In genomic region chr5:59197911-59198310, GRCh38 we compare ENCODE assay signal across 15 cellular contexts.
DNase-seq lines count a peak whose midpoint lies in the region; ATAC-seq and TF ChIP-seq lines count a peak whose summit lies in the region.
"Had no signal": no experiment of that assay in that cellular context is flagged by ENCODE, and none has a peak within 500 bp of the region (broad histone marks: within the 10 kb centered on the region; RNA-seq: fewer than 3 reads in every experiment).

No MANE protein-coding gene starts in this region.

- H3K4me3 ChIP-seq in esophagus muscularis mucosa (no peak overlapping the region), psoas muscle (no peak overlapping the region), suprapubic skin (no peak overlapping the region)

- H3K27me3 Mint-ChIP-seq in stimulated activated naive CD8-positive, alpha-beta T cell treated with anti-CD3 and anti-CD28 coated beads, Interleukin-15, Interleukin-2, amounts not matched to agents 100 ng/mL and 50 ng/mL, for 24 hours = peaks cover 6% of the 10 kb centered on the region

- H3K27ac ChIP-seq in esophagus muscularis mucosa (replicated peaks in 1 of 4) = peak overlapping the region in 3 of 4 donors; percentile 16 to 42 (median 18)
- H3K27ac ChIP-seq in psoas muscle = peak overlapping the region; percentile 76
- no peak overlapping the region for H3K27ac ChIP-seq in suprapubic skin
- H3K27ac ChIP-seq: C4-2B had no signal

- no peak overlapping the region for H3K4me3 Mint-ChIP-seq in stimulated activated naive CD8-positive, alpha-beta T cell treated with anti-CD3 and anti-CD28 coated beads, Interleukin-15, Interleukin-2, amounts not matched to agents 100 ng/mL and 50 ng/mL, for 24 hours
- H3K4me3 Mint-ChIP-seq: CD4-positive, alpha-beta memory T cell; H9 had no signal

- H3K36me3 Mint-ChIP-seq in stimulated activated naive CD8-positive, alpha-beta T cell treated with anti-CD3 and anti-CD28 coated beads, Interleukin-15, Interleukin-2, amounts not matched to agents 100 ng/mL and 50 ng/mL, for 24 hours (ENCODE audit: low read depth) = no peaks in the 10 kb centered on the region
- H3K36me3 Mint-ChIP-seq: CD4-positive, alpha-beta memory T cell had no signal

- no peak for ATAC-seq in stimulated activated naive CD8-positive, alpha-beta T cell treated with anti-CD3 and anti-CD28 coated beads, Interleukin-15, Interleukin-2, amounts not matched to agents 100 U/mL and 50 U/mL, for 24 hours
- ATAC-seq in psoas muscle (no peak), GM21786 (IDR thresholded peaks at IDR 0.05; ENCODE audit: unreplicated experiment) (no peak)

- DNase-seq in stimulated activated naive CD8-positive, alpha-beta T cell treated with anti-CD3 and anti-CD28 coated beads, Interleukin-15, Interleukin-2, amounts not matched to agents 100 U/mL and 50 U/mL, for 24 hours = no peak
- DNase-seq in esophagus muscularis mucosa (ENCODE audit: extremely low spot score) (no peak), psoas muscle (no peak), suprapubic skin (ENCODE audit: low spot score in 2 of 2) (no peak), HuH-7.5 (ENCODE audit: low spot score) (no peak), NCI-H2171 (lab: John Stamatoyannopoulos, UW) (no peak)
- DNase-seq: BE2C; CD4-positive, alpha-beta memory T cell; DMS79; EL; GOT3; H9 had no signal

- H3K27ac Mint-ChIP-seq in stimulated activated naive CD8-positive, alpha-beta T cell treated with anti-CD3 and anti-CD28 coated beads, Interleukin-15, Interleukin-2, amounts not matched to agents 100 ng/mL and 50 ng/mL, for 24 hours = peak overlapping the region; percentile 29

- H3K27me3 ChIP-seq in esophagus muscularis mucosa (no peaks in the 10 kb centered on the region), psoas muscle (ENCODE audit: insufficient read depth in 3 of 3, low read length in 2 of 3) (no peaks in the 10 kb centered on the region), suprapubic skin (no peaks in the 10 kb centered on the region)
- H3K27me3 ChIP-seq: BE2C had no signal

- H3K9me3 ChIP-seq in esophagus muscularis mucosa = no peaks in the 10 kb centered on the region
- peaks cover 6% of the 10 kb centered on the region for H3K9me3 ChIP-seq in psoas muscle
- no peaks in the 10 kb centered on the region for H3K9me3 ChIP-seq in suprapubic skin
- H3K9me3 ChIP-seq: BE2C had no signal

- TF ChIP-seq EP300 in esophagus muscularis mucosa (IDR thresholded peaks at IDR 0.05) = no peak
- TF ChIP-seq EP300 in suprapubic skin (IDR thresholded peaks at IDR 0.05) = no peak

- no peaks in the 10 kb centered on the region for H3K9me3 Mint-ChIP-seq in stimulated activated naive CD8-positive, alpha-beta T cell treated with anti-CD3 and anti-CD28 coated beads, Interleukin-15, Interleukin-2, amounts not matched to agents 100 ng/mL and 50 ng/mL, for 24 hours
- H3K9me3 Mint-ChIP-seq: H9 had no signal

- no peaks in the 10 kb centered on the region for H3K4me1 Mint-ChIP-seq in stimulated activated naive CD8-positive, alpha-beta T cell treated with anti-CD3 and anti-CD28 coated beads, Interleukin-15, Interleukin-2, amounts not matched to agents 100 ng/mL and 50 ng/mL, for 24 hours (ENCODE audit: low read depth)
- H3K4me1 Mint-ChIP-seq: CD4-positive, alpha-beta memory T cell; H9 had no signal

- H3K36me3 ChIP-seq in esophagus muscularis mucosa (no peaks in the 10 kb centered on the region), psoas muscle (ENCODE audit: insufficient read depth in 1 of 2, low read depth in 1 of 2) (no peaks in the 10 kb centered on the region), suprapubic skin (peaks cover 4% of the 10 kb centered on the region)
- H3K36me3 ChIP-seq: BE2C had no signal

- peaks cover 0 to 35% (median 13%) of the 10 kb centered on the region in 4 donors for H3K4me1 ChIP-seq in esophagus muscularis mucosa
- H3K4me1 ChIP-seq in psoas muscle = peaks cover 30% of the 10 kb centered on the region
- no peaks in the 10 kb centered on the region for H3K4me1 ChIP-seq in suprapubic skin
- H3K4me1 ChIP-seq: BE2C had no signal

- TF ChIP-seq CTCF in esophagus muscularis mucosa (IDR thresholded peaks at IDR 0.05) (no peak), psoas muscle (IDR thresholded peaks at IDR 0.05) (no peak), suprapubic skin (IDR thresholded peaks at IDR 0.05) (no peak)

- TF ChIP-seq POLR2A in esophagus muscularis mucosa (IDR thresholded peaks at IDR 0.05; ENCODE audit: low read depth) = no peak
- TF ChIP-seq POLR2A in suprapubic skin (IDR thresholded peaks at IDR 0.05) = no peak

- intact Hi-C loops in esophagus muscularis mucosa (cut with DNase I) = no loop called here
- intact Hi-C loops in psoas muscle (cut with DNase I) = loop anchor here in 1 of 2 donors (5.0 kb wide), 1 partner anchor 34 kb away; no protein-coding TSS in a partner anchor

- 65% methylated on average over 4 of the region's 4 CpGs for WGBS in esophagus muscularis mucosa
- 64 to 88% (median 67%) methylated on average over 4 of the region's 4 CpGs for WGBS in psoas muscle, 3 donors
- WGBS in suprapubic skin = 56% methylated on average over 4 of the region's 4 CpGs
